ENCODE assay signal across 32 cellular contexts in the genomic region with DNA sequence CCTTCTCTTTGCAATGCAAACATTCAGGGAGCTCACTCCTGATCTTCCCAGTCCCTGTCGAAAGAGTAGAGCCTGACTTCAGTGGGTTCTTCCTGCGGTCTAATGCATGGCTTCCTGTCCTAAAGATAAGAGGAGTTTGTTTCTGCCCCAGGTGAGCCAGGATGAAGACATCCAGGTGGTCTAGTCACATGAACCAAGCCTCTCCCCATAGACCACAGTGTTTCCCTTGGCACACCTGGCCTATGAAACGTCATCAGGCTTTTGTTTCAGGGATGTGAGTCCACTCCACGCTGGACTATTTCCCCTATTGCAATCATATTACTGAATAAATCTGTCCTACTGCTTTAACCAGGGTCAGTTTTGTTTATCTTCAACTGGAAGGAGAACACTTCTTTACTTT. TPM values are rescaled to one million over a fixed set of nuclear protein-coding genes. Genes with fewer than 3 reads are reported as not detected.
"Had no signal": no experiment of that assay in that cellular context is flagged by ENCODE, and none has a peak within 500 bp of the region (broad histone marks: within the 10 kb centered on the region; RNA-seq: fewer than 3 reads in every experiment).

No MANE protein-coding gene starts in this region.

- H3K27me3 ChIP-seq: adrenal gland, body of pancreas, foreskin keratinocyte had no signal

- H3K4me1 ChIP-seq: adrenal gland, esophagus muscularis mucosa, foreskin keratinocyte, gastrocnemius medialis, heart left ventricle had no signal

- H3K4me1 Mint-ChIP-seq: activated CD4-positive, alpha-beta T cell treated with anti-CD3 and anti-CD28 coated beads for 36 hours; activated CD4-positive, alpha-beta T cell treated with anti-CD3 and anti-CD28 coated beads, Interleukin-2, amount 10 ng/mL, durations not matched to agents 24 days and 14 days; activated naive CD4-positive, alpha-beta T cell treated with anti-CD3 and anti-CD28 coated beads, Interleukin-2, amount 50 U/mL, for 24 hours; activated naive CD8-positive, alpha-beta T cell treated with anti-CD3 and anti-CD28 coated beads for 36 hours; activated naive CD8-positive, alpha-beta T cell treated with anti-CD3 and anti-CD28 coated beads, Interleukin-2, amount 50 U/mL, for 24 hours; central memory CD8-positive, alpha-beta T cell had no signal

- H3K9me3 Mint-ChIP-seq: activated CD4-positive, alpha-beta memory T cell treated with anti-CD3 and anti-CD28 coated beads for 36 hours; activated CD4-positive, alpha-beta T cell treated with anti-CD3 and anti-CD28 coated beads, Interleukin-2, amount 10 ng/mL, durations not matched to agents 24 days and 14 days; activated naive CD4-positive, alpha-beta T cell treated with anti-CD3 and anti-CD28 coated beads for 36 hours; activated naive CD4-positive, alpha-beta T cell treated with anti-CD3 and anti-CD28 coated beads, Interleukin-2, amount 50 U/mL, for 24 hours; activated naive CD8-positive, alpha-beta T cell treated with anti-CD3 and anti-CD28 coated beads for 36 hours; activated naive CD8-positive, alpha-beta T cell treated with anti-CD3 and anti-CD28 coated beads, Interleukin-2, amount 50 U/mL, for 24 hours; activated T-helper 1 cell treated with anti-CD3 and anti-CD28 coated beads, Interleukin-12 subunit alpha, Interleukin-12 subunit beta, Interleukin-2, Interleukin-4 antibody, amounts not matched to agents 30 ng/mL and 10 ng/mL and 1 ng/mL, durations not matched to agents 14 hours and 24 hours and 36 hours; activated T-helper 2 cell treated with anti-CD3 and anti-CD28 coated beads, Interferon-gamma antibody, Interleukin-2, Interleukin-4, amounts not matched to agents 10 μg/mL and 5 μg/mL and 100 μg/mL, durations not matched to agents 14 hours and 24 hours and 36 hours; central memory CD8-positive, alpha-beta T cell; effector memory CD8-positive, alpha-beta T cell had no signal

- H3K4me3 ChIP-seq: adrenal gland, body of pancreas, esophagus muscularis mucosa, gastrocnemius medialis, heart left ventricle had no signal

- H3K36me3 ChIP-seq: adrenal gland, esophagus muscularis mucosa, gastrocnemius medialis, heart left ventricle had no signal

- ATAC-seq: activated CD4-positive, alpha-beta T cell treated with anti-CD3 and anti-CD28 coated beads for 36 hours; activated CD8-positive, alpha-beta T cell treated with anti-CD3 and anti-CD28 coated beads, Interleukin-2, amount 10 ng/mL, durations not matched to agents 7 days and 5 days; activated naive CD8-positive, alpha-beta T cell treated with anti-CD3 and anti-CD28 coated beads, Interleukin-2, amount 50 U/mL, for 24 hours; body of pancreas; effector memory CD8-positive, alpha-beta T cell; foreskin keratinocyte; gastrocnemius medialis; heart left ventricle had no signal

- DNase-seq: activated CD4-positive, alpha-beta memory T cell treated with anti-CD3 and anti-CD28 coated beads for 36 hours; activated CD4-positive, alpha-beta T cell treated with anti-CD3 and anti-CD28 coated beads for 36 hours; activated CD4-positive, alpha-beta T cell treated with anti-CD3 and anti-CD28 coated beads, Interleukin-2, amount 10 ng/mL, durations not matched to agents 24 days and 14 days; activated CD4-positive, CD25-positive, alpha-beta regulatory T cell; activated CD4-positive, CD25-positive, alpha-beta regulatory T cell treated with anti-CD3 and anti-CD28 coated beads, Interleukin-2, amount 50 U/mL, for 72 hours; activated CD8-positive, alpha-beta T cell treated with anti-CD3 and anti-CD28 coated beads, Interleukin-2, amount 10 ng/mL, durations not matched to agents 7 days and 5 days; activated effector memory CD4-positive, alpha-beta T cell treated with anti-CD3 and anti-CD28 coated beads, Interleukin-2, amount 50 U/mL, for 16 hours; activated naive CD4-positive, alpha-beta T cell treated with anti-CD3 and anti-CD28 coated beads for 36 hours; activated naive CD8-positive, alpha-beta T cell treated with anti-CD3 and anti-CD28 coated beads for 36 hours; activated naive CD8-positive, alpha-beta T cell treated with anti-CD3 and anti-CD28 coated beads, Interleukin-2, amount 50 U/mL, for 24 hours; activated T-cell treated with anti-CD3 and anti-CD28 coated beads, Interleukin-2, amount 50 U/mL, for 48 hours; amygdala; aorta; body of pancreas; cortex of kidney; dermis blood vessel endothelial cell; effector CD4-positive, alpha-beta T cell; effector memory CD8-positive, alpha-beta T cell; erythroblast; foreskin keratinocyte; gastrocnemius medialis; glutamatergic neuron; heart left ventricle; T-helper 2 cell had no signal

- H3K36me3 Mint-ChIP-seq: activated CD4-positive, alpha-beta memory T cell treated with anti-CD3 and anti-CD28 coated beads for 36 hours; activated naive CD4-positive, alpha-beta T cell treated with anti-CD3 and anti-CD28 coated beads, Interleukin-2, amount 50 U/mL, for 24 hours; activated naive CD8-positive, alpha-beta T cell treated with anti-CD3 and anti-CD28 coated beads for 36 hours had no signal

- H3K27ac Mint-ChIP-seq: activated CD4-positive, alpha-beta memory T cell treated with anti-CD3 and anti-CD28 coated beads for 36 hours; activated CD4-positive, alpha-beta T cell treated with anti-CD3 and anti-CD28 coated beads for 36 hours; activated CD4-positive, alpha-beta T cell treated with anti-CD3 and anti-CD28 coated beads, Interleukin-2, amount 10 ng/mL, durations not matched to agents 24 days and 14 days; activated CD8-positive, alpha-beta T cell treated with anti-CD3 and anti-CD28 coated beads, Interleukin-2, amount 10 ng/mL, durations not matched to agents 7 days and 5 days; activated naive CD4-positive, alpha-beta T cell treated with anti-CD3 and anti-CD28 coated beads for 36 hours; activated naive CD4-positive, alpha-beta T cell treated with anti-CD3 and anti-CD28 coated beads, Interleukin-2, amount 50 U/mL, for 24 hours; activated naive CD8-positive, alpha-beta T cell treated with anti-CD3 and anti-CD28 coated beads for 36 hours; activated naive CD8-positive, alpha-beta T cell treated with anti-CD3 and anti-CD28 coated beads, Interleukin-2, amount 50 U/mL, for 24 hours; activated T-helper 1 cell treated with anti-CD3 and anti-CD28 coated beads, Interleukin-12 subunit alpha, Interleukin-12 subunit beta, Interleukin-2, Interleukin-4 antibody, amounts not matched to agents 30 ng/mL and 10 ng/mL and 1 ng/mL, durations not matched to agents 14 hours and 24 hours and 36 hours; activated T-helper 2 cell treated with anti-CD3 and anti-CD28 coated beads, Interferon-gamma antibody, Interleukin-2, Interleukin-4, amounts not matched to agents 10 μg/mL and 5 μg/mL and 100 μg/mL, durations not matched to agents 14 hours and 24 hours and 36 hours; effector memory CD8-positive, alpha-beta T cell had no signal

- H3K9me3 ChIP-seq: adrenal gland, body of pancreas, esophagus muscularis mucosa, gastrocnemius medialis, heart left ventricle had no signal

- H3K27ac ChIP-seq: adrenal gland, body of pancreas, esophagus muscularis mucosa, foreskin keratinocyte, gastrocnemius medialis, heart left ventricle had no signal

- H3K4me3 Mint-ChIP-seq: activated CD4-positive, alpha-beta memory T cell treated with anti-CD3 and anti-CD28 coated beads for 36 hours; activated CD4-positive, alpha-beta T cell treated with anti-CD3 and anti-CD28 coated beads for 36 hours; activated CD4-positive, alpha-beta T cell treated with anti-CD3 and anti-CD28 coated beads, Interleukin-2, amount 10 ng/mL, durations not matched to agents 24 days and 14 days; activated CD8-positive, alpha-beta T cell treated with anti-CD3 and anti-CD28 coated beads, Interleukin-2, amount 10 ng/mL, durations not matched to agents 7 days and 5 days; activated naive CD4-positive, alpha-beta T cell treated with anti-CD3 and anti-CD28 coated beads for 36 hours; activated naive CD4-positive, alpha-beta T cell treated with anti-CD3 and anti-CD28 coated beads, Interleukin-2, amount 50 U/mL, for 24 hours; activated naive CD8-positive, alpha-beta T cell treated with anti-CD3 and anti-CD28 coated beads for 36 hours; activated naive CD8-positive, alpha-beta T cell treated with anti-CD3 and anti-CD28 coated beads, Interleukin-2, amount 50 U/mL, for 24 hours; activated T-helper 1 cell treated with anti-CD3 and anti-CD28 coated beads, Interleukin-12 subunit alpha, Interleukin-12 subunit beta, Interleukin-2, Interleukin-4 antibody, amounts not matched to agents 30 ng/mL and 10 ng/mL and 1 ng/mL, durations not matched to agents 14 hours and 24 hours and 36 hours; central memory CD8-positive, alpha-beta T cell; effector memory CD8-positive, alpha-beta T cell had no signal

RNA-seq across cellular contexts. Expression of gene CES1, which starts 21.1 kb away (rescaled TPM):
- total RNA-seq: activated CD4-positive, alpha-beta T cell treated with anti-CD3 and anti-CD28 coated beads for 36 hours; activated CD4-positive, alpha-beta T cell treated with anti-CD3 and anti-CD28 coated beads, Interleukin-2, amount 10 ng/mL, durations not matched to agents 24 days and 14 days; activated CD8-positive, alpha-beta memory T cell treated with anti-CD3 and anti-CD28 coated beads for 36 hours; activated CD8-positive, alpha-beta T cell treated with anti-CD3 and anti-CD28 coated beads, Interleukin-2, amount 10 ng/mL, durations not matched to agents 7 days and 5 days; activated naive CD4-positive, alpha-beta T cell treated with anti-CD3 and anti-CD28 coated beads for 36 hours; activated naive CD8-positive, alpha-beta T cell treated with anti-CD3 and anti-CD28 coated beads for 36 hours; activated T-helper 1 cell treated with anti-CD3 and anti-CD28 coated beads, Interleukin-12 subunit alpha, Interleukin-12 subunit beta, Interleukin-2, Interleukin-4 antibody, amounts not matched to agents 30 ng/mL and 10 ng/mL and 1 ng/mL, durations not matched to agents 14 hours and 24 hours and 36 hours; activated T-helper 2 cell treated with anti-CD3 and anti-CD28 coated beads, Interferon-gamma antibody, Interleukin-2, Interleukin-4, amounts not matched to agents 10 μg/mL and 5 μg/mL and 100 μg/mL, durations not matched to agents 14 hours and 24 hours and 36 hours; foreskin keratinocyte; T-helper 1 cell treated with Interleukin-12 subunit alpha and Interleukin-12 subunit beta and Interleukin-4 antibody, amounts not matched to agents 30 ng/mL and 1 ng/mL, for 36 hours had no signal
